27 cellular contexts compared by ENCODE assay signal in genomic region chr10:96681493-96681892, GRCh38. TPM values are rescaled to one million over a fixed set of nuclear protein-coding genes. Genes with fewer than 3 reads are reported as not detected.
DNase-seq lines count a peak whose midpoint lies in the region; ATAC-seq, FAIRE-seq and TF ChIP-seq lines count a peak whose summit lies in the region.
"Had no signal": no experiment of that assay in that cellular context is flagged by ENCODE, and none has a peak within 500 bp of the region (broad histone marks: within the 10 kb centered on the region; RNA-seq: fewer than 3 reads in every experiment).

No MANE protein-coding gene starts in this region.

- H3K9me3 ChIP-seq in A549 (no peaks in the 10 kb centered on the region), prostate gland (no peaks in the 10 kb centered on the region)
- H3K9me3 ChIP-seq: HAP-1 had no signal

- TF ChIP-seq POLR2A in A549 (IDR thresholded peaks at IDR 0.05; ENCODE audit: low read length) (no peak), prostate gland (IDR thresholded peaks at IDR 0.05) (no peak)

- H3K36me3 ChIP-seq in prostate gland: no peaks in the 10 kb centered on the region
- H3K36me3 ChIP-seq: HAP-1 had no signal

- ATAC-seq in A549: no peak
- ATAC-seq: SK-N-SH treated with all-trans-retinoic acid at 6 μM for 48 hours, T-cell had no signal

- H3K27me3 Mint-ChIP-seq in Calu3 (ENCODE audit: unreplicated experiment) (no peaks in the 10 kb centered on the region), progenitor cell of endocrine pancreas (no peaks in the 10 kb centered on the region)

- H3K27ac ChIP-seq in A549 (no peak overlapping the region), prostate gland (no peak overlapping the region)
- H3K27ac ChIP-seq: C4-2B, GM23248 had no signal

- H3K4me2 ChIP-seq in A549: no peak overlapping the region

- H3K4me3 ChIP-seq in A549: no peak overlapping the region
- no peak overlapping the region for H3K4me3 ChIP-seq in prostate gland
- H3K4me3 ChIP-seq: GM23248, HAP-1 had no signal

- H3K4me3 Mint-ChIP-seq in Calu3 (ENCODE audit: low read depth, unreplicated experiment) (no peak overlapping the region), progenitor cell of endocrine pancreas (ENCODE audit: low read depth) (no peak overlapping the region)
- H3K4me3 Mint-ChIP-seq: T-cell had no signal

- DNase-seq in A549 (ENCODE audit: low read depth in 1 of 2, low spot score in 1 of 2) (no peak), Calu3 (no peak), MV-4-11 (lab: John Stamatoyannopoulos, UW) (peak; percentile 14), midbrain (lab: John Stamatoyannopoulos, UW) (peak; percentile 2), NAMALWA (ENCODE audit: low spot score) (no peak), progenitor cell of endocrine pancreas (ENCODE audit: low spot score, unreplicated experiment) (no peak), NCI-H1694 (lab: John Stamatoyannopoulos, UW) (no peak), prostate gland (ENCODE audit: low spot score) (no peak)
- DNase-seq: DMS 273 treated with DMSO at 0.1 percent for 48 hours; DND-41; GDM1; GM23248; KBM-7; NCI-H1092; NCI-H146; NCI-H2081; NCI-H2171 treated with DMSO at 0.1 percent for 48 hours; NCI-H446 treated with DMSO at 0.1 percent for 48 hours; NCI-H69; NK-92 treated with Interleukin-12 subunit alpha and Interleukin-12 subunit beta, amount 100 ng/mL, for 24 hours; OCI-M1; RPMI8226; SHP77 treated with DMSO at 0.1 percent for 48 hours; T-cell had no signal

- H3K36me3 Mint-ChIP-seq in Calu3 (ENCODE audit: insufficient read depth, unreplicated experiment): peaks cover 10% of the 10 kb centered on the region
- H3K36me3 Mint-ChIP-seq in progenitor cell of endocrine pancreas (ENCODE audit: insufficient read depth): peaks cover 12% of the 10 kb centered on the region

- no peaks in the 10 kb centered on the region for H3K9me3 Mint-ChIP-seq in Calu3 (ENCODE audit: low read depth, unreplicated experiment)
- peaks cover 9% of the 10 kb centered on the region for H3K9me3 Mint-ChIP-seq in progenitor cell of endocrine pancreas (ENCODE audit: low read depth)

- peak overlapping the region; percentile 25 for H3K27ac Mint-ChIP-seq in Calu3 (ENCODE audit: unreplicated experiment)
- no peak overlapping the region for H3K27ac Mint-ChIP-seq in progenitor cell of endocrine pancreas
- H3K27ac Mint-ChIP-seq: T-cell had no signal

- no peaks in the 10 kb centered on the region for H3K4me1 ChIP-seq in A549
- H3K4me1 ChIP-seq in prostate gland (replicated peaks): no peaks in the 10 kb centered on the region

- BruUV-seq in Calu3 (replicated peaks; lab: Mats Ljungman, UMichigan): no TSS peak

- WGBS in A549 (ENCODE audit: missing lambda C conversion rate): 36% methylated on average over 3 of the region's 3 CpGs
- WGBS in prostate gland: 72% methylated on average over 3 of the region's 3 CpGs

- CTCF ChIA-PET in A549 (lab: Yijun Ruan, JAX) (no interaction called here), Calu3 (lab: Charles Lee) (interaction anchor here (1.0 kb wide), 1 partner anchor 12 kb away, joined by 5 read pairs; no protein-coding TSS in a partner anchor)

- TF ChIP-seq RAD21 in A549 (conservative IDR thresholded peaks at IDR 0.05 in 1 of 2, IDR thresholded peaks at IDR 0.05 in 1 of 2): no peak

- TF ChIP-seq CTCF in A549 (IDR thresholded peaks at IDR 0.05) (no peak), Calu3 (IDR thresholded peaks at IDR 0.05; ENCODE audit: unreplicated experiment) (no peak), progenitor cell of endocrine pancreas (IDR thresholded peaks at IDR 0.05; ENCODE audit: unreplicated experiment) (no peak), prostate gland (IDR thresholded peaks at IDR 0.05) (no peak)

- H3K4me1 Mint-ChIP-seq in Calu3 (ENCODE audit: low read depth, unreplicated experiment): peaks cover 41% of the 10 kb centered on the region
- H3K4me1 Mint-ChIP-seq in progenitor cell of endocrine pancreas (ENCODE audit: low read depth): peaks cover 22% of the 10 kb centered on the region

- H3K27me3 ChIP-seq in prostate gland (replicated peaks; ENCODE audit: insufficient read depth): no peaks in the 10 kb centered on the region

- POLR2A ChIA-PET in A549 (lab: Yijun Ruan, JAX): no interaction called here

- intact Hi-C loops in Calu3 (cut with micrococcal nuclease; ENCODE audit: unreplicated experiment) (no loop called here), prostate gland (cut with DNase I) (no loop called here)

- no peak for TF ChIP-seq EP300 in A549 (IDR thresholded peaks at IDR 0.05)

- FAIRE-seq in A549 (lab: Jason Lieb, UNC): no peak

TF ChIP-seq in A549, 52 proteins besides CTCF, POLR2A, EP300 and RAD21:
- TF ChIP-seq EHF (CRISPR knock-in tag; IDR thresholded peaks at IDR 0.05) (no peak), CBX8 (IDR thresholded peaks at IDR 0.05) (no peak), ZSCAN20 (CRISPR knock-in tag; IDR thresholded peaks at IDR 0.05) (no peak), FOSL2 (IDR thresholded peaks at IDR 0.05) (no peak), FOSL2 (CRISPR knock-in tag; IDR thresholded peaks at IDR 0.05) (0 out of 2 replicates have a peak, but pooled peaks have one; percentile 4)
- TF ChIP-seq, protein P1, sequence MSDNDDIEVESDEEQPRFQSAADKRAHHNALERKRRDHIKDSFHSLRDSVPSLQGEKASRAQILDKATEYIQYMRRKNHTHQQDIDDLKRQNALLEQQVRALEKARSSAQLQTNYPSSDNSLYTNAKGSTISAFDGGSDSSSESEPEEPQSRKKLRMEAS (IDR thresholded peaks at IDR 0.05): no peak

RNA-seq across cellular contexts. Expression of gene PIK3AP1, which starts 38.8 kb away (rescaled TPM):
- polyA plus RNA-seq in A549 (2011; rRNA removed) (3.0 and 3.2 TPM in 2 replicates), A549 (2017; fragmentation: RNase III; extraction: RNeasy Plus Mini Kit Qiagen cat#74134 plus additional on column Dnase treatment) (1.1 to 1.9 TPM (median 1.6 TPM) in 3 replicates)
- polyA plus RNA-seq in A549 (2012; cell fraction: cytosol; rRNA removed): 0.50 and 0.60 TPM in 2 replicates
- 0.36 and 0.51 TPM in 2 replicates for polyA plus RNA-seq in A549 (2012; cell fraction: nucleus; rRNA removed)
- polyA minus RNA-seq in A549 (2011; rRNA and poly(A)+ RNA removed): 3.2 and 6.5 TPM in 2 replicates
- total RNA-seq in Calu3 (2022) (114 and 117 TPM in 2 replicates), progenitor cell of endocrine pancreas (40.0 TPM in 2 replicates), prostate gland (10 to 100 TPM in 1 of 2 donors, 1 to 10 TPM in 1; 3.8 to 15.6 TPM)
- total RNA-seq: GM23248 had no signal
- polyA plus RNA-seq: GM23248 had no signal

Comparison
In these comparisons a context has a peak if more than half of its experiments do, and no peak if none do; other contexts are left out.
1. DNase-seq: peak in MV-4-11 (single experiment) and midbrain (single experiment); none in A549 (0 of 2), Calu3 (single experiment), NAMALWA (single experiment), progenitor cell of endocrine pancreas (single experiment), NCI-H1694 (single experiment) and prostate gland (single experiment).